ENCODE assay signal across 1 cellular context in the genomic region with DNA sequence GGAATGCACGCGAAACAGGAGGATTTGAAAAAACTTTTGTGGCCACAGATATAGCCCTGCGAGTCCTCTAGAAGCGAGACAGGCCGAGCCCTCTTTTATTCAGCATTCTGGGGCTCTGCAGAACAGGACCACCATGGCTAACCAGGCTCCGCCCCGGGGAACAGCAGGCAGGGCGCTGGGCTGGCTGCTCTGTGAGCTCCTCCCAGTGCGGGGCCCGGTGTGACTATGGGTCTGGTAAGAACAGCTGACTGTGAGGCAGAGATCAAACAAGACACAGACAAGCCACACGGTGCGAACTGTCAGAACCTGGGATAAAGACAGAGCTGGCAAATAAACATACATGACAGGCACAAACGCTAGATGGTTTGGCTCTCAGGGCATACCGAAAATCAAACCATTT.
TF ChIP-seq lines count a peak whose summit lies in the region.

No MANE protein-coding gene starts in this region.

TF ChIP-seq in IMR-90, 13 proteins besides CTCF, POLR2A, EP300 and RAD21 (continued from another document):
- no peak for TF ChIP-seq NFE2L2 (IDR thresholded peaks at IDR 0.05; ENCODE audit: low read depth, low read length)
